18 cellular contexts compared by ENCODE assay signal in the genomic region with DNA sequence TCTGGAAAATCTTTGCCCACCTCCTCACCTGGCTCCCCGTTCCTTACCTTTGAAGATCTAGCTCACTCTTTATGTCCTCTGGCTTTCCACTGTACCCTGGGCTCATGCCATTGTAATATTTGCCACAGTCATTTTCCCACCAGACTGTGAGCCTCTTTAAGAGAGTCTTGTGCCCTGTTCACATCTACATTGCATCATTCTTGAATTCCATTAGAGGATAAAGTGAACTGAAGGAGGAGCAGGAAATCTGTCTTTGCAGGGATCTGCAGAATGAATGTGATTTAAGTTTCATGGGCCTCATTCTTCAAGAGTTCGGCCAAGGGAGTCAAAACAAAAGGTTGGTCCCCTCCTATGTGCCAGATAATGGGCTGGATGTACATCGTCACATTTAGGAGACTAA.
"Had no signal": no experiment of that assay in that cellular context is flagged by ENCODE, and none has a peak within 500 bp of the region (broad histone marks: within the 10 kb centered on the region; RNA-seq: fewer than 3 reads in every experiment).

No MANE protein-coding gene starts in this region.

- H3K4me1 ChIP-seq: vagina had no signal

- H3K4me3 ChIP-seq: left ventricle myocardium inferior, tibial artery, vagina had no signal

- DNase-seq: activated B cell treated with CpG ODN at 0.5 μM for 24 hours; activated CD4-positive, alpha-beta memory T cell treated with anti-CD3 and anti-CD28 coated beads for 36 hours; activated CD4-positive, alpha-beta T cell treated with anti-CD3 and anti-CD28 coated beads for 4 hours; activated gamma-delta T cell treated with Interleukin-2 at 50 U/mL for 16 hours; activated T-cell treated with anti-CD3 and anti-CD28 coated beads for 4 hours; amniotic stem cell; caudate nucleus; foreskin melanocyte; left ventricle myocardium inferior; mammary epithelial cell; occipital lobe; stimulated activated CD4-positive, alpha-beta T cell treated with anti-CD3 and anti-CD28 coated beads, Interleukin-2, amount 100 ng/mL, for 24 hours; stimulated activated naive CD4-positive, alpha-beta T cell treated with Interleukin-2 at 50 U/mL for 16 hours; T-cell; T-helper 9 cell; tibial artery had no signal

- H3K9me3 ChIP-seq: tibial artery, vagina had no signal

- ATAC-seq: activated naive CD4-positive, alpha-beta T cell treated with anti-CD3 and anti-CD28 coated beads, Interleukin-2, amount 50 U/mL, for 72 hours; T-cell had no signal

- H3K27ac ChIP-seq: left ventricle myocardium inferior, tibial artery, vagina had no signal

- H3K36me3 ChIP-seq: left ventricle myocardium inferior, tibial artery, vagina had no signal

- H3K27me3 ChIP-seq: tibial artery, vagina had no signal
